19 cellular contexts compared by ENCODE assay signal in the genomic region with DNA sequence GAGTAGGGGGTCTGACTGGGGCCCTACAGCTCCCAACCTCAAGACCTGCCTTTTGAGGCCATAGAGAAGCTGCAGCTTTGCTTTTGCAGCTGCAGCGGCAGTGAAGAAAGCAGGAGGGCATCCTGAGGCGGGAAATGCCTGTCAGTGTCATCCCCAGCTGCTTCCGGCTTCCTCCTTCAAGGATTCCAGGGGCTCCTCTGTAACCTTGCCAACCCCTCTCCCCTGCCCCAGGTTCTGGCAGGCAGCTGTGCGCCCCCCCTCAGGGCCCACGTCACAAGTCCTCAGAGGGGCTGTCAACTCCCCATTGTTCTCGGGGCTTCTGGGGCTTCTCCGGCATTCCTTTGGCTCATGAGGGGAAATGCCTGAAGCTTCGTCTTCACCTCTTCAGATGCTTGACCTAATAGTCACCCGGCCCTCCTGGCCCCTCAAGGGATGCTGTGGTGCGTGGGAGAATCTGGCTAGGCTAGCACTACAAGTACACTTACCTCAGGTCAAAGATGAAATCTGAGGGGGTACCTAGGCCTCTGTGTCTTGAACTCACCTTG. TPM values are rescaled to one million over a fixed set of nuclear protein-coding genes. Genes with fewer than 3 reads are reported as not detected.
DNase-seq lines count a peak whose midpoint lies in the region; ATAC-seq and TF ChIP-seq lines count a peak whose summit lies in the region.
"Had no signal": no experiment of that assay in that cellular context is flagged by ENCODE, and none has a peak within 500 bp of the region (broad histone marks: within the 10 kb centered on the region; RNA-seq: fewer than 3 reads in every experiment).

No MANE protein-coding gene starts in this region.

- H4K20me1 ChIP-seq in neural progenitor cell (ENCODE audit: low read depth): no peaks in the 10 kb centered on the region
- no peaks in the 10 kb centered on the region for H4K20me1 ChIP-seq in OCI-LY7 (ENCODE audit: insufficient read depth, low read length)

- intact Hi-C loops in OCI-LY7 (cut with micrococcal nuclease; ENCODE audit: unreplicated experiment): no loop called here
- intact Hi-C loops in activated CD8-positive, alpha-beta T cell treated with anti-CD3 and anti-CD28 coated beads for 36 hours (cut with micrococcal nuclease): no loop called here

- H3K27ac ChIP-seq in SJCRH30 (no peak overlapping the region), endodermal cell (ENCODE audit: low read depth, low read length) (peak overlapping the region; percentile 60), neural progenitor cell (no peak overlapping the region), OCI-LY7 (ENCODE audit: low read depth, low read length, poor library complexity, severe bottlenecking) (no peak overlapping the region)
- H3K27ac ChIP-seq: body of pancreas, spleen had no signal

- WGBS in endodermal cell (ENCODE audit: insufficient coverage in 1 of 2, insufficient read length in 1 of 2), 2 experiments: 68% methylated on average over 10 of the region's 10 CpGs; no CpG with 5 or more reads in 1 of the 2 experiments

- no peaks in the 10 kb centered on the region for H3K27me3 Mint-ChIP-seq in endodermal cell (ENCODE audit: insufficient read depth)
- peaks cover 3% of the 10 kb centered on the region for H3K27me3 Mint-ChIP-seq in neural progenitor cell (ENCODE audit: insufficient read depth, low read depth)
- no peaks in the 10 kb centered on the region for H3K27me3 Mint-ChIP-seq in activated CD8-positive, alpha-beta T cell treated with anti-CD3 and anti-CD28 coated beads for 36 hours

- no peaks in the 10 kb centered on the region for H3K36me3 Mint-ChIP-seq in endodermal cell (ENCODE audit: low read depth)
- H3K36me3 Mint-ChIP-seq in neural progenitor cell: no peaks in the 10 kb centered on the region
- H3K36me3 Mint-ChIP-seq in activated CD8-positive, alpha-beta T cell treated with anti-CD3 and anti-CD28 coated beads for 36 hours (ENCODE audit: low read depth): no peaks in the 10 kb centered on the region

- H3K9me3 ChIP-seq in SJCRH30 (replicated peaks): no peaks in the 10 kb centered on the region
- no peaks in the 10 kb centered on the region for H3K9me3 ChIP-seq in endodermal cell (ENCODE audit: control insufficient read depth, low read length)
- no peaks in the 10 kb centered on the region for H3K9me3 ChIP-seq in neural progenitor cell (ENCODE audit: low read depth)
- no peaks in the 10 kb centered on the region for H3K9me3 ChIP-seq in OCI-LY7 (ENCODE audit: low read length)
- H3K9me3 ChIP-seq: body of pancreas, spleen had no signal

- H3K4me3 ChIP-seq in SJCRH30: no peak overlapping the region
- H3K4me3 ChIP-seq in endodermal cell (ENCODE audit: low read length): no peak overlapping the region
- no peak overlapping the region for H3K4me3 ChIP-seq in neural progenitor cell
- H3K4me3 ChIP-seq in OCI-LY7 (ENCODE audit: low read depth, low read length, poor library complexity, severe bottlenecking): no peak overlapping the region
- H3K4me3 ChIP-seq: body of pancreas, spleen had no signal

- POLR2A ChIA-PET in OCI-LY7 (lab: Charles Lee): no interaction called here
- POLR2A ChIA-PET in activated CD8-positive, alpha-beta T cell treated with anti-CD3 and anti-CD28 coated beads for 36 hours (lab: Charles Lee): no interaction called here

- CTCF ChIA-PET in OCI-LY7 (lab: Charles Lee; ENCODE audit: unreplicated experiment): no interaction called here
- CTCF ChIA-PET in activated CD8-positive, alpha-beta T cell treated with anti-CD3 and anti-CD28 coated beads for 36 hours (lab: Charles Lee): no interaction called here

- H2AFZ ChIP-seq in neural progenitor cell (replicated peaks) (no peak overlapping the region), OCI-LY7 (ENCODE audit: low read length) (no peak overlapping the region)

- H3K27me3 ChIP-seq in SJCRH30 (no peaks in the 10 kb centered on the region), endodermal cell (ENCODE audit: control insufficient read depth, insufficient read depth, low read length, poor library complexity, severe bottlenecking) (no peaks in the 10 kb centered on the region), neural progenitor cell (no peaks in the 10 kb centered on the region)
- H3K27me3 ChIP-seq: body of pancreas had no signal

- H3K4me2 ChIP-seq in neural progenitor cell (no peak overlapping the region), OCI-LY7 (ENCODE audit: low read length) (no peak overlapping the region)

- ATAC-seq in HG03460 (IDR thresholded peaks at IDR 0.05; ENCODE audit: unreplicated experiment): no peak
- no peak for ATAC-seq in activated CD8-positive, alpha-beta T cell treated with anti-CD3 and anti-CD28 coated beads for 36 hours
- ATAC-seq: body of pancreas had no signal

- peaks cover 5% of the 10 kb centered on the region; the same call in 1 of the 2 replicates for H3K4me1 ChIP-seq in SJCRH30
- no peaks in the 10 kb centered on the region for H3K4me1 ChIP-seq in endodermal cell (ENCODE audit: control insufficient read depth, insufficient read depth, low read length)
- no peaks in the 10 kb centered on the region for H3K4me1 ChIP-seq in neural progenitor cell
- no peaks in the 10 kb centered on the region for H3K4me1 ChIP-seq in OCI-LY7 (ENCODE audit: insufficient read depth, low read length, poor library complexity, severe bottlenecking)
- H3K4me1 ChIP-seq: body of pancreas, spleen had no signal

- DNase-seq in EH (ENCODE audit: low read depth) (peak; percentile 64), SJCRH30 (peak; percentile 29 to 41), endodermal cell (peak; percentile 80), neural progenitor cell (ENCODE audit: low spot score) (peak; percentile 74), OCI-LY7 (ENCODE audit: low spot score) (no peak)
- no peak for DNase-seq in stimulated activated CD4-positive, alpha-beta T cell treated with anti-CD3 and anti-CD28 coated beads, Interleukin-2, amount 100 ng/mL, for 48 hours
- DNase-seq in activated CD8-positive, alpha-beta T cell treated with anti-CD3 and anti-CD28 coated beads for 36 hours: no peak
- DNase-seq: ACHN; activated gamma-delta T cell treated with Interleukin-2 at 50 U/mL for 16 hours; body of pancreas; CD8-positive, alpha-beta memory T cell; effector memory CD4-positive, alpha-beta T cell; HCEC 1CT; KBM-7; NCI-H1436 treated with DMSO at 0.1 percent for 48 hours; NCI-H345; spleen had no signal

- H3K36me3 ChIP-seq in SJCRH30 (no peaks in the 10 kb centered on the region), endodermal cell (ENCODE audit: control insufficient read depth, insufficient read depth, low read length) (no peaks in the 10 kb centered on the region), neural progenitor cell (no peaks in the 10 kb centered on the region), OCI-LY7 (ENCODE audit: insufficient read depth, low read length) (no peaks in the 10 kb centered on the region)
- H3K36me3 ChIP-seq: spleen had no signal

- BruUV-seq in OCI-LY7 (replicated peaks; lab: Mats Ljungman, UMichigan): no TSS peak

- H3K79me2 ChIP-seq in neural progenitor cell (ENCODE audit: low read depth) (no peaks in the 10 kb centered on the region), OCI-LY7 (ENCODE audit: insufficient read depth, low read depth, low read length) (no peaks in the 10 kb centered on the region)

- H3K9ac ChIP-seq in endodermal cell (ENCODE audit: extremely low read depth, low read length, poor library complexity, severe bottlenecking): no peak overlapping the region
- H3K9ac ChIP-seq in neural progenitor cell: no peak overlapping the region

- H3K4me3 Mint-ChIP-seq in endodermal cell (no peak overlapping the region), neural progenitor cell (no peak overlapping the region)
- no peak overlapping the region for H3K4me3 Mint-ChIP-seq in activated CD8-positive, alpha-beta T cell treated with anti-CD3 and anti-CD28 coated beads for 36 hours
- H3K4me3 Mint-ChIP-seq: CD8-positive, alpha-beta memory T cell had no signal

- no peaks in the 10 kb centered on the region for H3K9me3 Mint-ChIP-seq in endodermal cell
- peaks cover 5% of the 10 kb centered on the region for H3K9me3 Mint-ChIP-seq in neural progenitor cell
- H3K9me3 Mint-ChIP-seq in activated CD8-positive, alpha-beta T cell treated with anti-CD3 and anti-CD28 coated beads for 36 hours: no peaks in the 10 kb centered on the region
- H3K9me3 Mint-ChIP-seq: CD8-positive, alpha-beta memory T cell had no signal

- no peaks in the 10 kb centered on the region for H3K9me2 ChIP-seq in OCI-LY7 (ENCODE audit: insufficient read depth, low read length)

- TF ChIP-seq CTCF in endodermal cell (conservative IDR thresholded peaks at IDR 0.05) (no peak), neural progenitor cell (IDR thresholded peaks at IDR 0.05) (no peak), OCI-LY7 (conservative IDR thresholded peaks at IDR 0.05; ENCODE audit: low read length) (no peak)
- no peak for TF ChIP-seq CTCF in activated CD8-positive, alpha-beta T cell treated with anti-CD3 and anti-CD28 coated beads for 36 hours (IDR thresholded peaks at IDR 0.05)

- H3K27ac Mint-ChIP-seq in endodermal cell (no peak overlapping the region), neural progenitor cell (peak overlapping the region; percentile 76)
- no peak overlapping the region for H3K27ac Mint-ChIP-seq in activated CD8-positive, alpha-beta T cell treated with anti-CD3 and anti-CD28 coated beads for 36 hours
- H3K27ac Mint-ChIP-seq: CD8-positive, alpha-beta memory T cell had no signal

- H3K4me1 Mint-ChIP-seq in endodermal cell: no peaks in the 10 kb centered on the region
- H3K4me1 Mint-ChIP-seq in neural progenitor cell: peaks cover 13% of the 10 kb centered on the region
- H3K4me1 Mint-ChIP-seq in activated CD8-positive, alpha-beta T cell treated with anti-CD3 and anti-CD28 coated beads for 36 hours (ENCODE audit: low read depth): peaks cover 4% of the 10 kb centered on the region

- no peaks in the 10 kb centered on the region for H3F3A ChIP-seq in neural progenitor cell (ENCODE audit: low read depth)

RNA-seq across cellular contexts. Expression of a gene that starts 31.9 kb away (rescaled TPM):
- total RNA-seq in SJCRH30 (2014; rRNA removed; shearing (Covaris generic)): 0.73 and 0.81 TPM in 2 replicates
- total RNA-seq in endodermal cell (under 1 TPM in 1 of 2 donors, not detected in 1; 0.22 TPM), neural progenitor cell (ENCODE audit: low replicate concordance) (0.22 and 0.46 TPM in 2 replicates), OCI-LY7 (2022) (0.13 TPM in 1 of 2 replicates, not detected in the other)
- polyA plus RNA-seq in endodermal cell (2013, experiment 1 of 2): 0.64 TPM
- polyA plus RNA-seq in endodermal cell (2013, experiment 2 of 2): 0.99 TPM
- total RNA-seq in OCI-LY7 (2014; rRNA removed; shearing (Covaris generic)): not detected in 2 replicates
- total RNA-seq in activated CD8-positive, alpha-beta T cell treated with anti-CD3 and anti-CD28 coated beads for 36 hours: 1 to 10 TPM; 3.5 TPM
- total RNA-seq: body of pancreas, G401 had no signal
- polyA plus RNA-seq: CD8-positive, alpha-beta memory T cell had no signal

Comparison
In these comparisons a context has a peak if more than half of its experiments do, and no peak if none do; other contexts are left out.
1. DNase-seq: peak in EH (single experiment), SJCRH30 (2 of 2), endodermal cell (single experiment) and neural progenitor cell (single experiment); none in stimulated activated CD4-positive, alpha-beta T cell treated with anti-CD3 and anti-CD28 coated beads, Interleukin-2, amount 100 ng/mL, for 48 hours (0 of 2), OCI-LY7 (single experiment) and activated CD8-positive, alpha-beta T cell treated with anti-CD3 and anti-CD28 coated beads for 36 hours (single experiment).